Comparison of ENCODE assay signal across 17 cellular contexts in the genomic region with DNA sequence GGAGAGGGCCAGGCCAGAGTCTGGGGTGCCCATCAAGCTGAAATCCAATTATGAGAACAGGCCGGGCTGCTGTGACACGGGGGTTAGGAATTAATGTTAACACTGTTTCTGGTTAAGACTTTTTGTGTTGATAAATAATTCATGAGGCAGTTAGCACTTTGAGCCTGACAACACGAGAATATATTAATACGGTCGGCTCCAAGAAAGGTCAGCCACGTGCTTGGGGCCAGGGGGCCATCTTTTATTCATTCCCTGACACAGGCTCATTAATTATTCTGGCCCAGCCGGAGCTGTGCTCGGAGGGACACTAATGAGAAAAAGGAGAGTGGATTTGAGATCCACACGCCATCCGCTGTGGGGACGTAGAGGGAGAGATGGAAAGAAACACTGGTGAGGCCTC.
"Had no signal": no experiment of that assay in that cellular context is flagged by ENCODE, and none has a peak within 500 bp of the region (broad histone marks: within the 10 kb centered on the region; RNA-seq: fewer than 3 reads in every experiment).

No MANE protein-coding gene starts in this region.

- H3K4me3 Mint-ChIP-seq: activated CD4-positive, alpha-beta T cell treated with anti-CD3 and anti-CD28 coated beads, Interleukin-2, amount 10 ng/mL, durations not matched to agents 24 days and 14 days; activated naive CD4-positive, alpha-beta T cell treated with anti-CD3 and anti-CD28 coated beads, Interleukin-2, amount 10 ng/mL, durations not matched to agents 7 days and 5 days; activated T-cell treated with anti-CD3 and anti-CD28 coated beads, Interleukin-2, amount 50 U/mL, for 4 hours; effector memory CD8-positive, alpha-beta T cell; stimulated activated memory B cell treated with anti-CD40 and anti-IgM and Interleukin-4, amounts not matched to agents 10 μg/mL and 1 μg/mL and 100 μg/mL, for 72 hours; T-cell had no signal

- DNase-seq: activated CD4-positive, alpha-beta T cell treated with anti-CD3 and anti-CD28 coated beads, Interleukin-2, amount 10 ng/mL, durations not matched to agents 24 days and 14 days; activated CD8-positive, alpha-beta memory T cell treated with anti-CD3 and anti-CD28 coated beads, Interleukin-2, amount 50 U/mL, for 4 hours; activated naive CD4-positive, alpha-beta T cell treated with anti-CD3 and anti-CD28 coated beads, Interleukin-2, amount 10 ng/mL, durations not matched to agents 7 days and 5 days; activated T-cell treated with anti-CD3 and anti-CD28 coated beads, Interleukin-2, amount 50 U/mL, for 4 hours; adrenal gland; effector memory CD8-positive, alpha-beta T cell; foreskin fibroblast; islet precursor cell; left colon; lower lobe of right lung; naive thymus-derived CD8-positive, alpha-beta T cell; psoas muscle; stimulated activated CD4-positive, alpha-beta T cell treated with anti-CD3 and anti-CD28 coated beads, Interleukin-4, amount 100 ng/mL, for 24 hours; T-cell had no signal

- H3K27me3 Mint-ChIP-seq: activated CD4-positive, alpha-beta T cell treated with anti-CD3 and anti-CD28 coated beads, Interleukin-2, amount 10 ng/mL, durations not matched to agents 24 days and 14 days; effector memory CD8-positive, alpha-beta T cell; naive thymus-derived CD8-positive, alpha-beta T cell; stimulated activated memory B cell treated with anti-CD40 and anti-IgM and Interleukin-4, amounts not matched to agents 10 μg/mL and 1 μg/mL and 100 μg/mL, for 72 hours; T-cell had no signal

- ATAC-seq: activated T-cell treated with anti-CD3 and anti-CD28 coated beads, Interleukin-2, amount 50 U/mL, for 4 hours; effector memory CD8-positive, alpha-beta T cell; left colon; lower lobe of right lung; naive thymus-derived CD8-positive, alpha-beta T cell; sciatic nerve; SK-N-SH treated with all-trans-retinoic acid at 6 μM for 48 hours; stimulated activated memory B cell treated with anti-CD40 and anti-IgM and Interleukin-4, amounts not matched to agents 10 μg/mL and 1 μg/mL and 100 μg/mL, for 72 hours; T-cell had no signal

- H3K27ac Mint-ChIP-seq: activated CD4-positive, alpha-beta T cell treated with anti-CD3 and anti-CD28 coated beads, Interleukin-2, amount 10 ng/mL, durations not matched to agents 24 days and 14 days; activated naive CD4-positive, alpha-beta T cell treated with anti-CD3 and anti-CD28 coated beads, Interleukin-2, amount 10 ng/mL, durations not matched to agents 7 days and 5 days; stimulated activated memory B cell treated with anti-CD40 and anti-IgM and Interleukin-4, amounts not matched to agents 10 μg/mL and 1 μg/mL and 100 μg/mL, for 72 hours; T-cell had no signal

- H3K4me1 Mint-ChIP-seq: activated CD4-positive, alpha-beta T cell treated with anti-CD3 and anti-CD28 coated beads, Interleukin-2, amount 10 ng/mL, durations not matched to agents 24 days and 14 days; activated naive CD4-positive, alpha-beta T cell treated with anti-CD3 and anti-CD28 coated beads, Interleukin-2, amount 10 ng/mL, durations not matched to agents 7 days and 5 days had no signal
